Comparison of ENCODE assay signal across 1 cellular context in genomic region chr12:53725824-53726223, GRCh38.
TF ChIP-seq lines count a peak whose summit lies in the region.

No MANE protein-coding gene starts in this region.

TF ChIP-seq in endothelial cell of umbilical vein, 7 proteins besides CTCF, POLR2A, EP300 and RAD21:
- TF ChIP-seq GATA2 (IDR thresholded peaks at IDR 0.05; ENCODE audit: insufficient read depth, insufficient read length, low read depth, low read length), result no peak
- TF ChIP-seq MAX (IDR thresholded peaks at IDR 0.05; ENCODE audit: insufficient read depth, insufficient read length), result no peak
- TF ChIP-seq JUN (IDR thresholded peaks at IDR 0.05; ENCODE audit: borderline replicate concordance, insufficient read depth, insufficient read length, low read depth), result no peak
- no peak for TF ChIP-seq FOS (IDR thresholded peaks at IDR 0.05; ENCODE audit: borderline replicate concordance, insufficient read depth, low read length)
- no peak for TF ChIP-seq POLR2AphosphoS5 (IDR thresholded peaks at IDR 0.05; ENCODE audit: insufficient read depth, low read depth, low read length)
- no peak for TF ChIP-seq MYC (IDR thresholded peaks at IDR 0.05; ENCODE audit: low read depth, low read length)
- TF ChIP-seq EZH2 (IDR thresholded peaks at IDR 0.05; ENCODE audit: borderline replicate concordance, low read depth, low read length, severe bottlenecking), result no peak
